ENCODE assay signal across 1 cellular context in genomic region chr1:28412731-28413130, GRCh38.
TF ChIP-seq lines count a peak whose summit lies in the region.

No MANE protein-coding gene starts in this region.

TF ChIP-seq in GM23338, 12 proteins besides CTCF, POLR2A, EP300 and RAD21:
- TF ChIP-seq POLR2AphosphoS5 (IDR thresholded peaks at IDR 0.05; ENCODE audit: low read depth) (no peak), STAT1 (IDR thresholded peaks at IDR 0.05; ENCODE audit: unreplicated experiment) (no peak), JUNB (IDR thresholded peaks at IDR 0.05; ENCODE audit: unreplicated experiment) (no peak), EZH2phosphoT487 (IDR thresholded peaks at IDR 0.05; ENCODE audit: unreplicated experiment) (no peak), NANOG (IDR thresholded peaks at IDR 0.05; ENCODE audit: borderline replicate concordance) (no peak), EZH2 (IDR thresholded peaks at IDR 0.05; ENCODE audit: low read depth, unreplicated experiment) (no peak), ZNF114 (CRISPR knock-in tag; IDR thresholded peaks at IDR 0.05) (no peak), CREB1 (CRISPR knock-in tag; IDR thresholded peaks at IDR 0.05; ENCODE audit: low read depth) (no peak), ZNF331 (CRISPR knock-in tag; IDR thresholded peaks at IDR 0.05; ENCODE audit: low read depth) (no peak)
- TF ChIP-seq, protein P1, sequence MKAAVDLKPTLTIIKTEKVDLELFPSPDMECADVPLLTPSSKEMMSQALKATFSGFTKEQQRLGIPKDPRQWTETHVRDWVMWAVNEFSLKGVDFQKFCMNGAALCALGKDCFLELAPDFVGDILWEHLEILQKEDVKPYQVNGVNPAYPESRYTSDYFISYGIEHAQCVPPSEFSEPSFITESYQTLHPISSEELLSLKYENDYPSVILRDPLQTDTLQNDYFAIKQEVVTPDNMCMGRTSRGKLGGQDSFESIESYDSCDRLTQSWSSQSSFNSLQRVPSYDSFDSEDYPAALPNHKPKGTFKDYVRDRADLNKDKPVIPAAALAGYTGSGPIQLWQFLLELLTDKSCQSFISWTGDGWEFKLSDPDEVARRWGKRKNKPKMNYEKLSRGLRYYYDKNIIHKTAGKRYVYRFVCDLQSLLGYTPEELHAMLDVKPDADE (IDR thresholded peaks at IDR 0.05), result no peak
- TF ChIP-seq, protein P2, sequence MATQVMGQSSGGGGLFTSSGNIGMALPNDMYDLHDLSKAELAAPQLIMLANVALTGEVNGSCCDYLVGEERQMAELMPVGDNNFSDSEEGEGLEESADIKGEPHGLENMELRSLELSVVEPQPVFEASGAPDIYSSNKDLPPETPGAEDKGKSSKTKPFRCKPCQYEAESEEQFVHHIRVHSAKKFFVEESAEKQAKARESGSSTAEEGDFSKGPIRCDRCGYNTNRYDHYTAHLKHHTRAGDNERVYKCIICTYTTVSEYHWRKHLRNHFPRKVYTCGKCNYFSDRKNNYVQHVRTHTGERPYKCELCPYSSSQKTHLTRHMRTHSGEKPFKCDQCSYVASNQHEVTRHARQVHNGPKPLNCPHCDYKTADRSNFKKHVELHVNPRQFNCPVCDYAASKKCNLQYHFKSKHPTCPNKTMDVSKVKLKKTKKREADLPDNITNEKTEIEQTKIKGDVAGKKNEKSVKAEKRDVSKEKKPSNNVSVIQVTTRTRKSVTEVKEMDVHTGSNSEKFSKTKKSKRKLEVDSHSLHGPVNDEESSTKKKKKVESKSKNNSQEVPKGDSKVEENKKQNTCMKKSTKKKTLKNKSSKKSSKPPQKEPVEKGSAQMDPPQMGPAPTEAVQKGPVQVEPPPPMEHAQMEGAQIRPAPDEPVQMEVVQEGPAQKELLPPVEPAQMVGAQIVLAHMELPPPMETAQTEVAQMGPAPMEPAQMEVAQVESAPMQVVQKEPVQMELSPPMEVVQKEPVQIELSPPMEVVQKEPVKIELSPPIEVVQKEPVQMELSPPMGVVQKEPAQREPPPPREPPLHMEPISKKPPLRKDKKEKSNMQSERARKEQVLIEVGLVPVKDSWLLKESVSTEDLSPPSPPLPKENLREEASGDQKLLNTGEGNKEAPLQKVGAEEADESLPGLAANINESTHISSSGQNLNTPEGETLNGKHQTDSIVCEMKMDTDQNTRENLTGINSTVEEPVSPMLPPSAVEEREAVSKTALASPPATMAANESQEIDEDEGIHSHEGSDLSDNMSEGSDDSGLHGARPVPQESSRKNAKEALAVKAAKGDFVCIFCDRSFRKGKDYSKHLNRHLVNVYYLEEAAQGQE (IDR thresholded peaks at IDR 0.05; ENCODE audit: unreplicated experiment), result no peak
- TF ChIP-seq, protein P3, sequence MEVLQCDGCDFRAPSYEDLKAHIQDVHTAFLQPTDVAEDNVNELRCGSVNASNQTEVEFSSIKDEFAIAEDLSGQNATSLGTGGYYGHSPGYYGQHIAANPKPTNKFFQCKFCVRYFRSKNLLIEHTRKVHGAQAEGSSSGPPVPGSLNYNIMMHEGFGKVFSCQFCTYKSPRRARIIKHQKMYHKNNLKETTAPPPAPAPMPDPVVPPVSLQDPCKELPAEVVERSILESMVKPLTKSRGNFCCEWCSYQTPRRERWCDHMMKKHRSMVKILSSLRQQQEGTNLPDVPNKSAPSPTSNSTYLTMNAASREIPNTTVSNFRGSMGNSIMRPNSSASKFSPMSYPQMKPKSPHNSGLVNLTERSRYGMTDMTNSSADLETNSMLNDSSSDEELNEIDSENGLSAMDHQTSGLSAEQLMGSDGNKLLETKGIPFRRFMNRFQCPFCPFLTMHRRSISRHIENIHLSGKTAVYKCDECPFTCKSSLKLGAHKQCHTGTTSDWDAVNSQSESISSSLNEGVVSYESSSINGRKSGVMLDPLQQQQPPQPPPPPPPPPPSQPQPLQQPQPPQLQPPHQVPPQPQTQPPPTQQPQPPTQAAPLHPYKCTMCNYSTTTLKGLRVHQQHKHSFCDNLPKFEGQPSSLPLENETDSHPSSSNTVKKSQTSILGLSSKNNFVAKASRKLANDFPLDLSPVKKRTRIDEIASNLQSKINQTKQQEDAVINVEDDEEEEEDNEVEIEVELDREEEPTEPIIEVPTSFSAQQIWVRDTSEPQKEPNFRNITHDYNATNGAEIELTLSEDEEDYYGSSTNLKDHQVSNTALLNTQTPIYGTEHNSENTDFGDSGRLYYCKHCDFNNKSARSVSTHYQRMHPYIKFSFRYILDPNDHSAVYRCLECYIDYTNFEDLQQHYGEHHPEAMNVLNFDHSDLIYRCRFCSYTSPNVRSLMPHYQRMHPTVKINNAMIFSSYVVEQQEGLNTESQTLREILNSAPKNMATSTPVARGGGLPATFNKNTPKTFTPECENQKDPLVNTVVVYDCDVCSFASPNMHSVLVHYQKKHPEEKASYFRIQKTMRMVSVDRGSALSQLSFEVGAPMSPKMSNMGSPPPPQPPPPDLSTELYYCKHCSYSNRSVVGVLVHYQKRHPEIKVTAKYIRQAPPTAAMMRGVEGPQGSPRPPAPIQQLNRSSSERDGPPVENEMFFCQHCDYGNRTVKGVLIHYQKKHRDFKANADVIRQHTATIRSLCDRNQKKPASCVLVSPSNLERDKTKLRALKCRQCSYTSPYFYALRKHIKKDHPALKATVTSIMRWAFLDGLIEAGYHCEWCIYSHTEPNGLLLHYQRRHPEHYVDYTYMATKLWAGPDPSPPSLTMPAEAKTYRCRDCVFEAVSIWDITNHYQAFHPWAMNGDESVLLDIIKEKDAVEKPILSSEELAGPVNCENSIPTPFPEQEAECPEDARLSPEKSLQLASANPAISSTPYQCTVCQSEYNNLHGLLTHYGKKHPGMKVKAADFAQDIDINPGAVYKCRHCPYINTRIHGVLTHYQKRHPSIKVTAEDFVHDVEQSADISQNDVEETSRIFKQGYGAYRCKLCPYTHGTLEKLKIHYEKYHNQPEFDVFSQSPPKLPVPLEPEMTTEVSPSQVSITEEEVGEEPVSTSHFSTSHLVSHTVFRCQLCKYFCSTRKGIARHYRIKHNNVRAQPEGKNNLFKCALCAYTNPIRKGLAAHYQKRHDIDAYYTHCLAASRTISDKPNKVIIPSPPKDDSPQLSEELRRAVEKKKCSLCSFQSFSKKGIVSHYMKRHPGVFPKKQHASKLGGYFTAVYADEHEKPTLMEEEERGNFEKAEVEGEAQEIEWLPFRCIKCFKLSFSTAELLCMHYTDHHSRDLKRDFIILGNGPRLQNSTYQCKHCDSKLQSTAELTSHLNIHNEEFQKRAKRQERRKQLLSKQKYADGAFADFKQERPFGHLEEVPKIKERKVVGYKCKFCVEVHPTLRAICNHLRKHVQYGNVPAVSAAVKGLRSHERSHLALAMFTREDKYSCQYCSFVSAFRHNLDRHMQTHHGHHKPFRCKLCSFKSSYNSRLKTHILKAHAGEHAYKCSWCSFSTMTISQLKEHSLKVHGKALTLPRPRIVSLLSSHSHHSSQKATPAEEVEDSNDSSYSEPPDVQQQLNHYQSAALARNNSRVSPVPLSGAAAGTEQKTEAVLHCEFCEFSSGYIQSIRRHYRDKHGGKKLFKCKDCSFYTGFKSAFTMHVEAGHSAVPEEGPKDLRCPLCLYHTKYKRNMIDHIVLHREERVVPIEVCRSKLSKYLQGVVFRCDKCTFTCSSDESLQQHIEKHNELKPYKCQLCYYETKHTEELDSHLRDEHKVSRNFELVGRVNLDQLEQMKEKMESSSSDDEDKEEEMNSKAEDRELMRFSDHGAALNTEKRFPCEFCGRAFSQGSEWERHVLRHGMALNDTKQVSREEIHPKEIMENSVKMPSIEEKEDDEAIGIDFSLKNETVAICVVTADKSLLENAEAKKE (CRISPR knock-in tag; IDR thresholded peaks at IDR 0.05), result no peak
